ENCODE assay signal across 24 cellular contexts in the genomic region with DNA sequence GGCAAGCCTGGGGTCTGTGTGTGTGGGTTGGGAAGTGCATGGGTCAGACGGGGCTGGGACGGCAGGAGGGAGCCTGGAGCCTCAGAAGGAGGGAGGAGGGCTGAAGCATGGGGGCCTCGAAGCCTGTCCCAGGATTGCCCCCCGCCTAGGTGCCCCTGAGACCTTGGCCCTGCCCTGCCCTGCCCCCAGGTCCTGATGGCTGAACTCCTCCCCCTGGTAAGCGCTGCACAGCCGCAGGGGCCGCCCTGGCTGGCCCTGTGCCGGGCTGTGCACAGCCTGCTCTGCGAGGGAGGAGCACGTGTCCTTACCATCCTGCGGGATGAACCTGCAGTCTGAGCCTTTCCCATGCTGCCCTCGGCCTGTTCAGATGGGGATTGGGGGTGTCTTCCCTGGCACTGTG. TPM values are rescaled to one million over a fixed set of nuclear protein-coding genes. Genes with fewer than 3 reads are reported as not detected.
"Had no signal": no experiment of that assay in that cellular context is flagged by ENCODE, and none has a peak within 500 bp of the region (broad histone marks: within the 10 kb centered on the region; RNA-seq: fewer than 3 reads in every experiment).

No MANE protein-coding gene starts in this region.

- H3K27me3 Mint-ChIP-seq: activated naive CD8-positive, alpha-beta T cell had no signal

- H3K36me3 ChIP-seq: left lung, sigmoid colon, thoracic aorta, upper lobe of left lung had no signal

- H3K9me3 ChIP-seq: left lung, sigmoid colon, thoracic aorta, upper lobe of left lung had no signal

- H3K27ac ChIP-seq: left lung, sigmoid colon, thoracic aorta, upper lobe of left lung had no signal

- H3K36me3 Mint-ChIP-seq: activated naive CD8-positive, alpha-beta T cell; naive B cell had no signal

- ATAC-seq: activated T-cell treated with anti-CD3 and anti-CD28 coated beads, Interleukin-2, amount 50 U/mL, for 4 hours; esophagus mucosa; left lung had no signal

- H3K9me3 Mint-ChIP-seq: activated T-cell treated with anti-CD3 and anti-CD28 coated beads, Interleukin-2, amount 50 U/mL, for 4 hours; activated T-helper 2 cell treated with anti-CD3 and anti-CD28 coated beads, Interferon-gamma antibody, Interleukin-2, Interleukin-4, amounts not matched to agents 10 μg/mL and 5 μg/mL and 100 μg/mL, durations not matched to agents 14 hours and 24 hours and 36 hours; naive B cell had no signal

- H3K4me2 ChIP-seq: smooth muscle cell had no signal

- H3K4me3 Mint-ChIP-seq: activated naive CD8-positive, alpha-beta T cell; activated T-cell treated with anti-CD3 and anti-CD28 coated beads, Interleukin-2, amount 50 U/mL, for 4 hours had no signal

- H3K4me3 ChIP-seq: left lung, lung, sigmoid colon, smooth muscle cell, thoracic aorta, upper lobe of left lung had no signal

- FAIRE-seq: astrocyte had no signal

- H3K27ac Mint-ChIP-seq: activated naive CD8-positive, alpha-beta T cell; activated T-helper 2 cell treated with anti-CD3 and anti-CD28 coated beads, Interferon-gamma antibody, Interleukin-2, Interleukin-4, amounts not matched to agents 10 μg/mL and 5 μg/mL and 100 μg/mL, durations not matched to agents 14 hours and 24 hours and 36 hours had no signal

- DNase-seq: activated CD4-positive, alpha-beta T cell treated with anti-CD3 and anti-CD28 coated beads, Interleukin-2, amount 50 U/mL, for 1 hour; activated CD4-positive, CD25-positive, alpha-beta regulatory T cell treated with anti-CD3 and anti-CD28 coated beads, Interleukin-2, amount 50 U/mL, for 72 hours; activated naive CD4-positive, alpha-beta T cell; activated T-cell treated with anti-CD3 and anti-CD28 coated beads, Interleukin-2, amount 50 U/mL, for 4 hours; central memory CD4-positive, alpha-beta T cell; dermis blood vessel endothelial cell; effector CD8-positive, alpha-beta T cell; foreskin melanocyte; left lung; naive B cell; sigmoid colon; stimulated activated CD4-positive, alpha-beta T cell treated with anti-CD3 and anti-CD28 coated beads, Interleukin-15, amount 100 ng/mL, for 24 hours; stimulated activated CD4-positive, alpha-beta T cell treated with anti-CD3 and anti-CD28 coated beads, Interleukin-4, amount 100 ng/mL, for 1 hour; stimulated activated naive CD4-positive, alpha-beta T cell had no signal

RNA-seq across cellular contexts. Expression of gene TEDC2, which starts 4.4 kb away (rescaled TPM):
- total RNA-seq: mesenteric fat pad had no signal

RNA-seq across cellular contexts. Expression of gene NTN3, which starts 6.8 kb away (rescaled TPM):
- total RNA-seq: activated T-cell treated with anti-CD3 and anti-CD28 coated beads, Interleukin-2, amount 50 U/mL, for 4 hours; activated T-helper 2 cell treated with anti-CD3 and anti-CD28 coated beads, Interferon-gamma antibody, Interleukin-2, Interleukin-4, amounts not matched to agents 10 μg/mL and 5 μg/mL and 100 μg/mL, durations not matched to agents 14 hours and 24 hours and 36 hours; dermis blood vessel endothelial cell; mesenteric fat pad; T-helper 2 cell treated with Interferon-gamma antibody and Interleukin-4, amounts not matched to agents 100 ng/mL and 5 ng/mL, for 36 hours; upper lobe of left lung had no signal
